8 cellular contexts compared by ENCODE assay signal in the genomic region with DNA sequence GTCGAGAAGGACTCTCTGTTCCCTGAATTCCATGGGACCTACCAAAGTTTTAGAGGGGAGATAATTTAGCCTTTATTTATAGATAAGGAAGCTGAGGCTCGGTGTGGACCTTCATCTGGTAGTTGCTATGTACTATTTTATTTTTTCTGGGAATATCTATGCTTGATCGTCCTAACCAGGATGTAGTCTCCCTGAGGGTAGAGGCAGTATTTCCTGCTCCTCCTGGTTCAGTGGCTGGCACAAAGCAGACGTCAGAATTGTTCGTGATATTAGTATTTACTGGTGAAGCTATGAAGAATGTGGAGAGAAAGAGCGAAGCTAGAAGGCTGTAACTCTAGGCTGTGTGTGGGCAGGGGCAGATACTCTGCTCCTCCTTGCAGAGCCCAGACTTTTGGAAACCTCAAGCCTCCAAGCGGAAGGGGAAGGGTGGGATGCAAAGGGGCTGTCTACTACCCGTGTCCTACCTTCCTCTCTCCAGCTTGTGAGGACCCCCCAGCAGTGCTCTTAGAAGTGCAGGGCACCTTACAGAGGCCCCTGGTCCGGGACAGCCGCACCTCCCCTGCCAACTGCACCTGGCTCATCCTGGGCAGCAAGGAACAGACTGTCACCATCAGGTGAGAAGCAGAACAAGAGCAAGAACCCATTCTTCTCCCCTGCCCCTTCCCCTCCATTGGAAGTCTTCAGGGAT. TPM values are rescaled to one million over a fixed set of nuclear protein-coding genes. Genes with fewer than 3 reads are reported as not detected.
DNase-seq lines count a peak whose midpoint lies in the region; ATAC-seq and TF ChIP-seq lines count a peak whose summit lies in the region.

No MANE protein-coding gene starts in this region.

- no peaks in the 10 kb centered on the region for H3K27me3 ChIP-seq in sigmoid colon

- no peak for TF ChIP-seq EP300 in sigmoid colon (IDR thresholded peaks at IDR 0.05)

- ATAC-seq in T-helper 17 cell = no peak

- H3K36me3 ChIP-seq in sigmoid colon = peaks cover 36 to 49% (median 45%) of the 10 kb centered on the region in 4 donors

- H3K9me3 ChIP-seq in T-helper 17 cell (ENCODE audit: control insufficient read depth, low read length, poor library complexity, severe bottlenecking) = no peaks in the 10 kb centered on the region
- H3K9me3 ChIP-seq in sigmoid colon = no peaks in the 10 kb centered on the region

- H3K27me3 Mint-ChIP-seq in T-helper 17 cell = no peaks in the 10 kb centered on the region

- H3K27ac ChIP-seq in sigmoid colon = peak overlapping the region; percentile 99

- 34 to 52% methylated on average over 10 of the region's 10 CpGs for WGBS in sigmoid colon, 2 donors

- DNase-seq in GM12864 (ENCODE audit: low read depth) (no peak), T-helper 17 cell (no peak), fibroblast of the aortic adventitia (ENCODE audit: low read depth) (no peak), sigmoid colon (no peak), glomerular visceral epithelial cell (ENCODE audit: extremely low spot score) (no peak), iPS-NIHi7 (ENCODE audit: extremely low spot score) (no peak), RPMI8226 (no peak), NCI-H69 (lab: John Stamatoyannopoulos, UW) (no peak)

- no peak for TF ChIP-seq POLR2A in sigmoid colon (IDR thresholded peaks at IDR 0.05)

- H3K4me1 Mint-ChIP-seq in T-helper 17 cell = peaks cover 28% of the 10 kb centered on the region

- peaks cover 0 to 51% (median 49%) of the 10 kb centered on the region in 4 donors for H3K4me1 ChIP-seq in sigmoid colon

- no peak for TF ChIP-seq CTCF in GM12864 (IDR thresholded peaks at IDR 0.05; ENCODE audit: low read depth, low read length, missing control alignments)
- no peak for TF ChIP-seq CTCF in fibroblast of the aortic adventitia (IDR thresholded peaks at IDR 0.05; ENCODE audit: insufficient read depth, low read length)
- TF ChIP-seq CTCF in sigmoid colon (IDR thresholded peaks at IDR 0.05) = peak in 1 of 4 experiments; percentile 34

- intact Hi-C loops in sigmoid colon (cut with DNase I) = loop anchor here (1.0 to 5.0 kb wide), 5 partner anchors 27 to 224 kb away; partner anchors contain the start of genes ACIN1, AJUBA, C14orf119 and MMP14

- H3K4me3 ChIP-seq in GM12864 (ENCODE audit: low read depth, low read length) (peak overlapping the region; percentile 75), fibroblast of the aortic adventitia (ENCODE audit: low read depth, low read length) (peak overlapping the region; percentile 86), sigmoid colon (peak overlapping the region; percentile 77 to 93 (median 87))

- H3K27ac Mint-ChIP-seq in T-helper 17 cell = peak overlapping the region; percentile 92

- peaks cover 3% of the 10 kb centered on the region for H3K36me3 Mint-ChIP-seq in T-helper 17 cell (ENCODE audit: low read depth)

- H3K4me3 Mint-ChIP-seq in T-helper 17 cell = peak overlapping the region; percentile 95

RNA-seq across cellular contexts. Expression of gene LRP10, which starts 1.4 kb away (rescaled TPM):
- total RNA-seq in T-helper 17 cell (10 to 100 TPM; 76.9 to 84.5 TPM), fibroblast of the aortic adventitia (ENCODE audit: low replicate concordance) (104 and 107 TPM in 2 replicates), sigmoid colon (100 to 1,000 TPM in 2 of 4 donors, 10 to 100 TPM in 2; 75.3 to 124 (median 95.1) TPM)
- polyA plus RNA-seq in sigmoid colon = 100 to 1,000 TPM in 1 of 3 donors, 10 to 100 TPM in 2; 34.4 to 139 (median 42.6) TPM

RNA-seq across cellular contexts. Expression of gene REM2, which starts 10.0 kb away (rescaled TPM):
- total RNA-seq in T-helper 17 cell (1 to 10 TPM; 7.2 to 8.7 TPM), fibroblast of the aortic adventitia (ENCODE audit: low replicate concordance) (0.09 TPM in 1 of 2 replicates, not detected in the other), sigmoid colon (1 to 10 TPM in 1 of 4 donors, under 1 TPM in 2, not detected in 1; 0.71 to 1.4 (median 0.81) TPM)
- polyA plus RNA-seq in sigmoid colon = under 1 TPM in 2 of 3 donors, not detected in 1; 0.60 to 0.96 TPM

RNA-seq across cellular contexts. Expression of gene MMP14, which starts 36.6 kb away (rescaled TPM):
- total RNA-seq in T-helper 17 cell (1 to 10 TPM in 1 of 2 donors, under 1 TPM in 1; 0.85 to 1.0 TPM), fibroblast of the aortic adventitia (ENCODE audit: low replicate concordance) (258 and 311 TPM in 2 replicates), sigmoid colon (100 to 1,000 TPM in 3 of 4 donors, 10 to 100 TPM in 1; 86.6 to 140 (median 115) TPM)
- polyA plus RNA-seq in sigmoid colon = 10 to 100 TPM; 21.0 to 85.4 (median 33.5) TPM

RNA-seq across cellular contexts. Expression of gene MRPL52, which starts 43.3 kb away (rescaled TPM):
- total RNA-seq in T-helper 17 cell (10 to 100 TPM; 36.2 to 44.6 TPM), fibroblast of the aortic adventitia (ENCODE audit: low replicate concordance) (14.2 and 69.9 TPM in 2 replicates), sigmoid colon (100 to 1,000 TPM in 1 of 4 donors, 10 to 100 TPM in 3; 54.6 to 333 (median 58.3) TPM)
- polyA plus RNA-seq in sigmoid colon = 100 to 1,000 TPM in 2 of 3 donors, 10 to 100 TPM in 1; 64.3 to 117 (median 105) TPM

RNA-seq across cellular contexts. Expression of gene RBM23, which starts 46.0 kb away (rescaled TPM):
- total RNA-seq in T-helper 17 cell (10 to 100 TPM; 77.3 to 88.9 TPM), fibroblast of the aortic adventitia (ENCODE audit: low replicate concordance) (48.7 and 101 TPM in 2 replicates), sigmoid colon (1,000 to 10,000 TPM in 1 of 4 donors, 100 to 1,000 TPM in 3; 356 to 5,076 (median 594) TPM)
- 10 to 100 TPM; 31.8 to 46.5 (median 40.8) TPM for polyA plus RNA-seq in sigmoid colon

Comparison
In these comparisons a context has a peak if more than half of its experiments do, and no peak if none do; other contexts are left out.
1. RNA of gene MMP14, which starts 36.6 kb away (total RNA-seq): 258 to 311 TPM in fibroblast of the aortic adventitia and 86.6 to 140 TPM in sigmoid colon; 0.85 to 1.0 TPM in T-helper 17 cell; every median in the first group is over 10 times any median in the second.
2. Peak in every context shown above with its lines, with median percentiles within 50 percentile points of each other: H3K4me3 ChIP-seq.